23 cellular contexts compared by ENCODE assay signal in the genomic region with DNA sequence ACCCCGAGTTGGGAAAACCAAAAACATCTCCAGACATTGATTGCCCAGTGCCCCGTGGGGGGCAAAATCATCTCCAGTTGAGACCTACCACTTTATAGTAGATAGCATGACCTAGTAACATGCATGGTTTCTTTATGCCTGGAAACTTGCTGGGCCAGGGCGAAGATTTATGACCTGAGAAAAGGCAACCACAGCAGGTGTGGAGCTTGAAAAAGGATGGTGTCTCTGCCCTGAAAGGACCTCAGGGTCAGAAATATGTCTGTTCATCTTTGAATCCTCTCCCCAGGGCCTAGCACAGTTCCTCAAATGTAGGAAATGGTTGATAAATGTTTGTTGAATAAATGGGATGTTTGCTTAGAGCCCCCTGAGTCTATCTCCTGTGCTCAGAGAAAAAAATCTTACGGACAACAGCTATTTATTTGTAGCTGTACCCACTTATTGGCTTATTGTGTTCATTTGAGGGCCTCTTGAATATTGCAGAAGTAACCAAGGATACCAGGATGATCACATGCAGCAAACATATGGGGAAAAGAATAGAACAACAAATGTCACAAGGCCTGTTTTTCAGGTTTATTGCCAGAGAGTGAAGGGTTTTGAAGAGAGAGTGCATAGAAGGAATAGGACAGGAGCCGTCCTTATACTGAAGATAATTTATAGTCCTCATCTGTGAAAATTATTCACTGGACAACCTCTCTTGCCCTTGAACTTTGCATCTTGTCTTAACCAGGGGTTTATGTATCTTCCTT.
A peak's percentile ranks its signal among the peaks of the same experiment; 100 is the strongest.
DNase-seq lines count a peak whose midpoint lies in the region; FAIRE-seq and TF ChIP-seq lines count a peak whose summit lies in the region.
"Had no signal": no experiment of that assay in that cellular context is flagged by ENCODE, and none has a peak within 500 bp of the region (broad histone marks: within the 10 kb centered on the region; RNA-seq: fewer than 3 reads in every experiment).

No MANE protein-coding gene starts in this region.

- H3K4me2 ChIP-seq in trophoblast cell (ENCODE audit: low read length) = no peak overlapping the region

- H3K79me1 ChIP-seq in trophoblast cell (ENCODE audit: low read length) = peaks cover 4% of the 10 kb centered on the region

- no peak overlapping the region for H3K4ac ChIP-seq in trophoblast cell (ENCODE audit: low read depth, low read length)

- no peak overlapping the region for H2BK5ac ChIP-seq in trophoblast cell (ENCODE audit: low read depth, low read length, poor library complexity)

- no peaks in the 10 kb centered on the region for H3K27me3 ChIP-seq in bronchial epithelial cell (ENCODE audit: control insufficient read depth, insufficient read depth, low read length)
- no peaks in the 10 kb centered on the region for H3K27me3 ChIP-seq in trophoblast cell (ENCODE audit: insufficient read depth, low read length)
- H3K27me3 ChIP-seq: breast epithelium, dorsolateral prefrontal cortex, gastrocnemius medialis, Peyer's patch, upper lobe of right lung had no signal

- H4K8ac ChIP-seq in trophoblast cell (ENCODE audit: low read depth, low read length) = no peak overlapping the region

- peaks cover 1% of the 10 kb centered on the region for H3K79me2 ChIP-seq in trophoblast cell (ENCODE audit: control insufficient read depth, insufficient read depth, low read length, poor library complexity)

- H3K36me3 ChIP-seq in bronchial epithelial cell (ENCODE audit: control insufficient read depth, insufficient read depth, low read length) (no peaks in the 10 kb centered on the region), trophoblast cell (ENCODE audit: control insufficient read depth in 1 of 2, insufficient read depth in 2 of 2, low read length in 2 of 2) (no peaks in the 10 kb centered on the region)
- H3K36me3 ChIP-seq: breast epithelium, gastrocnemius medialis, Peyer's patch, upper lobe of right lung, WERI-Rb-1 had no signal

- no peak overlapping the region for H3K27ac ChIP-seq in trophoblast cell (ENCODE audit: low read depth, low read length)
- H3K27ac ChIP-seq: dorsolateral prefrontal cortex, gastrocnemius medialis, upper lobe of right lung, WERI-Rb-1 had no signal

- DNase-seq in DMS79 (lab: John Stamatoyannopoulos, UW) (peak; percentile 78), NCI-H1417 treated with DMSO at 0.1 percent for 48 hours (lab: John Stamatoyannopoulos, UW) (peak; percentile 79), bronchial epithelial cell (ENCODE audit: low read depth) (peak; percentile 41), trophoblast cell (peak; percentile 43 to 92), NCI-H446 treated with DMSO at 0.1 percent for 48 hours (lab: John Stamatoyannopoulos, UW) (no peak)
- no peak for DNase-seq in activated CD8-positive, alpha-beta memory T cell treated with anti-CD3 and anti-CD28 coated beads, Interleukin-2, amount 50 U/mL, for 4 hours
- no peak for DNase-seq in activated CD4-positive, alpha-beta T cell treated with anti-CD3 and anti-CD28 coated beads for 4 hours
- DNase-seq: activated CD4-positive, alpha-beta T cell treated with anti-CD3 and anti-CD28 coated beads, Interleukin-2, amount 50 U/mL, for 4 hours; activated gamma-delta T cell treated with Interleukin-2 at 50 U/mL for 16 hours; COR-L47; dorsolateral prefrontal cortex; gastrocnemius medialis; islet precursor cell; NCI-H2081; occipital lobe; Peyer's patch; stimulated activated CD4-positive, alpha-beta T cell treated with anti-CD3 and anti-CD28 coated beads, Interleukin-4, amount 100 ng/mL, for 1 hour; T-helper 17 cell; upper lobe of right lung; WERI-Rb-1 had no signal

- peak overlapping the region; percentile 58 for H3K14ac ChIP-seq in trophoblast cell (ENCODE audit: low read length)

- no peak for TF ChIP-seq CTCF in bronchial epithelial cell (IDR thresholded peaks at IDR 0.05; ENCODE audit: insufficient read depth, low read length, severe bottlenecking)

- H4K12ac ChIP-seq in trophoblast cell (ENCODE audit: low read depth, low read length) = no peak overlapping the region

- H3K9me3 ChIP-seq in trophoblast cell (ENCODE audit: insufficient read depth, low read depth, low read length) = no peaks in the 10 kb centered on the region
- H3K9me3 ChIP-seq: breast epithelium, gastrocnemius medialis, Peyer's patch, upper lobe of right lung had no signal

- no peak overlapping the region for H3K9ac ChIP-seq in trophoblast cell (ENCODE audit: low read length)

- WGBS in trophoblast cell (ENCODE audit: extremely low coverage, insufficient coverage, insufficient read length) = no CpG with 5 or more reads among the region's 5 CpGs

- no peak overlapping the region for H3K18ac ChIP-seq in trophoblast cell (ENCODE audit: low read length)

- FAIRE-seq in bronchial epithelial cell (lab: Jason Lieb, UNC) = no peak
- FAIRE-seq: HepG2 had no signal

- H3K4me1 ChIP-seq in trophoblast cell (ENCODE audit: control insufficient read depth in 1 of 2, insufficient read depth in 2 of 2, low read length in 2 of 2) = peaks cover 9 to 20% of the 10 kb centered on the region in 2 experiments
- H3K4me1 ChIP-seq: gastrocnemius medialis, upper lobe of right lung had no signal

- peak overlapping the region; percentile 74 for H2BK12ac ChIP-seq in trophoblast cell (ENCODE audit: low read length)

- no peak overlapping the region for H3K23ac ChIP-seq in trophoblast cell (ENCODE audit: low read length)

- H4K91ac ChIP-seq in trophoblast cell (ENCODE audit: low read depth, low read length) = no peak overlapping the region

- H3K4me3 ChIP-seq in bronchial epithelial cell (ENCODE audit: low read depth, low read length) (no peak overlapping the region), trophoblast cell (ENCODE audit: low read depth, low read length) (no peak overlapping the region)
- H3K4me3 ChIP-seq: breast epithelium, dorsolateral prefrontal cortex, gastrocnemius medialis, lung, Peyer's patch, upper lobe of right lung had no signal

- H2BK120ac ChIP-seq in trophoblast cell (ENCODE audit: insufficient read depth, low read length, poor library complexity) = no peak overlapping the region

- H2AFZ ChIP-seq in trophoblast cell (ENCODE audit: insufficient read depth, low read length, poor library complexity) = no peak overlapping the region

- H2AK5ac ChIP-seq in trophoblast cell (ENCODE audit: low read length) = no peak overlapping the region

Comparison
In these comparisons a context has a peak if more than half of its experiments do, and no peak if none do; other contexts are left out.
1. DNase-seq: peak in DMS79 (single experiment), NCI-H1417 treated with DMSO at 0.1 percent for 48 hours (single experiment), bronchial epithelial cell (single experiment) and trophoblast cell (2 of 2); none in activated CD8-positive, alpha-beta memory T cell treated with anti-CD3 and anti-CD28 coated beads, Interleukin-2, amount 50 U/mL, for 4 hours (single experiment), activated CD4-positive, alpha-beta T cell treated with anti-CD3 and anti-CD28 coated beads for 4 hours (0 of 2) and NCI-H446 treated with DMSO at 0.1 percent for 48 hours (single experiment).